17 cellular contexts compared by ENCODE assay signal in the genomic region with DNA sequence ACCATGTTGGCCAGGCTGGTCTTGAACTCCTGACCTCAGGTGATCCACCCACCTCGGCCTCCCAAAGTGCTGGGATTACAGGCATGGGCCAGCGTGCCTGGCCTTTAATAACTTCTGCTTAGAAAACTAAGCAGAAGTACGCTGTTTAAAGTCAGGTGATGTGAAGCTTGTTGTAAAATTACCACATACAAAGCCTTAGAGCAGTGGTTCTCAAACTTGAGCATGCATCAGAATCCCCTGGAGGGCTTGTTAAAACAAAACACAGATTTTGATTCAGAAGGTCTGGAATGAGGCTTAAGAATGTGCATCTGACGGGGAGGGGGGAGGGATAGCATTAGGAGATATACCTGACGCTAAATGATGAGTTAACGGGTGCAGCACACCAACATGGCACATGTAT. TPM values are rescaled to one million over a fixed set of nuclear protein-coding genes. Genes with fewer than 3 reads are reported as not detected.
DNase-seq lines count a peak whose midpoint lies in the region; ATAC-seq and TF ChIP-seq lines count a peak whose summit lies in the region.
"Had no signal": no experiment of that assay in that cellular context is flagged by ENCODE, and none has a peak within 500 bp of the region (broad histone marks: within the 10 kb centered on the region; RNA-seq: fewer than 3 reads in every experiment).

No MANE protein-coding gene starts in this region.

- H3K27ac ChIP-seq in IMR-90 (ENCODE audit: insufficient read depth, low read length): no peak overlapping the region
- H3K27ac ChIP-seq: BLaER1, PC-9 had no signal

- intact Hi-C loops in IMR-90 (cut with micrococcal nuclease): no loop called here

- no peak overlapping the region for H3K56ac ChIP-seq in IMR-90 (ENCODE audit: extremely low read depth, insufficient read depth, low read length)

- TF ChIP-seq CTCF in IMR-90 (conservative IDR thresholded peaks at IDR 0.05; ENCODE audit: low read depth, low read length) (no peak), cardiac fibroblast (IDR thresholded peaks at IDR 0.05; ENCODE audit: low read depth, low read length) (no peak), fibroblast of villous mesenchyme (IDR thresholded peaks at IDR 0.05; ENCODE audit: insufficient read depth, low read depth, low read length) (no peak)

- no peaks in the 10 kb centered on the region for H3K4me1 ChIP-seq in IMR-90 (ENCODE audit: control insufficient read depth, insufficient read depth, low read length)
- H3K4me1 ChIP-seq: BLaER1 had no signal

- no peak overlapping the region for H2AK5ac ChIP-seq in IMR-90 (ENCODE audit: low read depth, low read length)

- no peak overlapping the region for H2BK15ac ChIP-seq in IMR-90 (ENCODE audit: low read depth, low read length)

- TF ChIP-seq POLR2A in IMR-90 (IDR thresholded peaks at IDR 0.05; ENCODE audit: low read depth, low read length): no peak

- no peak overlapping the region for H2BK120ac ChIP-seq in IMR-90 (ENCODE audit: low read depth, low read length)

- no peaks in the 10 kb centered on the region for H3K9me3 ChIP-seq in IMR-90 (ENCODE audit: control insufficient read depth, insufficient read depth, low read length)
- H3K9me3 ChIP-seq: BLaER1 had no signal

- dilution Hi-C loops in IMR-90 (cut with HindIII; ENCODE audit: low sequenced_read_pairs, unreplicated experiment): no loop called here

- peaks cover 27% of the 10 kb centered on the region for H3K36me3 ChIP-seq in IMR-90 (ENCODE audit: control insufficient read depth, insufficient read depth, low read length)

- H4K20me1 ChIP-seq in IMR-90 (ENCODE audit: insufficient read depth, low read length): peaks cover 3% of the 10 kb centered on the region; the same call in 1 of the 2 replicates

- no peak overlapping the region for H2AFZ ChIP-seq in IMR-90 (replicated peaks; ENCODE audit: low read length, poor library complexity)
- H2AFZ ChIP-seq: PC-9 had no signal

- H3K23ac ChIP-seq in IMR-90 (ENCODE audit: low read depth, low read length): no peak overlapping the region

- BruUV-seq in IMR-90 (replicated peaks; lab: Mats Ljungman, UMichigan): no TSS peak

- no peak overlapping the region for H4K91ac ChIP-seq in IMR-90 (ENCODE audit: insufficient read depth, low read depth, low read length)

- in situ Hi-C loops in IMR-90 (cut with MboI; ENCODE audit: low sequenced_read_pairs): no loop called here

- H3K4me2 ChIP-seq in IMR-90 (ENCODE audit: low read depth, low read length): no peak overlapping the region
- H3K4me2 ChIP-seq: BLaER1, PC-9 had no signal

- no peak overlapping the region; the same call in 1 of the 2 replicates for H3K14ac ChIP-seq in IMR-90 (replicated peaks; ENCODE audit: low read depth, low read length)

- no peak overlapping the region for H4K8ac ChIP-seq in IMR-90 (ENCODE audit: low read depth in 2 of 2, low read length in 2 of 2)

- ATAC-seq in IMR-90 (ENCODE audit: low read depth): no peak
- ATAC-seq in HG03571 (IDR thresholded peaks at IDR 0.05; ENCODE audit: unreplicated experiment): no peak
- no peak for ATAC-seq in HG02973 (IDR thresholded peaks at IDR 0.05; ENCODE audit: unreplicated experiment)
- ATAC-seq: HepG2 had no signal

- peaks cover 34 to 55% of the 10 kb centered on the region in 2 experiments for H3K79me1 ChIP-seq in IMR-90 (ENCODE audit: low read depth in 1 of 2, low read length in 2 of 2)

- no CpG with 5 or more reads among the region's 6 CpGs for WGBS in IMR-90 (ENCODE audit: extremely low coverage in 2 of 2, insufficient read length in 1 of 2), 2 experiments

- POLR2A ChIA-PET in IMR-90 (lab: Charles Lee; ENCODE audit: unreplicated experiment): no interaction called here

- peaks cover 10% of the 10 kb centered on the region for H3K9me1 ChIP-seq in IMR-90 (ENCODE audit: insufficient read depth, low read length)

- CTCF ChIA-PET in IMR-90 (lab: Yijun Ruan, JAX): no interaction called here

- no peak overlapping the region for H3K4me3 ChIP-seq in IMR-90 (ENCODE audit: insufficient read depth, low read depth, low read length)
- no peak overlapping the region for H3K4me3 ChIP-seq in cardiac fibroblast (replicated peaks in 1 of 2; ENCODE audit: low read depth in 2 of 2, low read length in 2 of 2)
- no peak overlapping the region for H3K4me3 ChIP-seq in fibroblast of villous mesenchyme (ENCODE audit: low read depth, low read length)
- H3K4me3 ChIP-seq: BLaER1, PC-9 had no signal

- H2AK9ac ChIP-seq in IMR-90 (replicated peaks; ENCODE audit: low read depth, low read length, poor library complexity): no peak overlapping the region

- DNase-seq in IMR-90: peak; percentile 13
- DNase-seq in cardiac fibroblast (ENCODE audit: low read depth in 2 of 2): peak; percentile 41 to 94
- DNase-seq in fibroblast of villous mesenchyme (ENCODE audit: low read depth): peak; percentile 31
- peak; percentile 53 for DNase-seq in stromal cell of bone marrow (ENCODE audit: low read depth)
- no peak for DNase-seq in activated CD4-positive, CD25-positive, alpha-beta regulatory T cell treated with anti-CD3 and anti-CD28 coated beads, Interleukin-2, amount 50 U/mL, for 72 hours
- DNase-seq: CD8-positive, alpha-beta memory T cell; DND-41; Kasumi-1; NCI-H187 treated with DMSO at 0.1 percent for 48 hours; NCI-H2171; NCI-H446 treated with DMSO at 0.1 percent for 48 hours; NCI-H748 treated with DMSO at 0.1 percent for 48 hours; PC-9 had no signal

- no peaks in the 10 kb centered on the region for H3K27me3 ChIP-seq in IMR-90 (ENCODE audit: control insufficient read depth, insufficient read depth, low read length)
- H3K27me3 ChIP-seq: BLaER1 had no signal

- TF ChIP-seq RAD21 in IMR-90 (IDR thresholded peaks at IDR 0.05; ENCODE audit: low read length): no peak

- no peak overlapping the region for H4K5ac ChIP-seq in IMR-90 (ENCODE audit: low read depth, low read length)

- H2BK20ac ChIP-seq in IMR-90 (ENCODE audit: low read depth, low read length): no peak overlapping the region

- H3K9ac ChIP-seq in IMR-90 (ENCODE audit: low read depth, low read length): no peak overlapping the region
- H3K9ac ChIP-seq: BLaER1 had no signal

- no peak overlapping the region for H2BK5ac ChIP-seq in IMR-90 (ENCODE audit: low read depth, low read length, poor library complexity, severe bottlenecking)

- no peak overlapping the region for H3K4ac ChIP-seq in IMR-90 (ENCODE audit: low read depth, low read length)

- no peak overlapping the region for H3K18ac ChIP-seq in IMR-90 (ENCODE audit: low read depth, low read length)

TF ChIP-seq in IMR-90, 13 proteins besides CTCF, POLR2A, EP300 and RAD21:
- TF ChIP-seq CEBPB (IDR thresholded peaks at IDR 0.05; ENCODE audit: low read depth, low read length) (no peak), MAZ (IDR thresholded peaks at IDR 0.05; ENCODE audit: borderline replicate concordance, low read depth, low read length) (no peak), SMC3 (IDR thresholded peaks at IDR 0.05; ENCODE audit: low read depth, low read length) (no peak), CHD1 (IDR thresholded peaks at IDR 0.05; ENCODE audit: low read depth, low read length) (no peak), RFX5 (IDR thresholded peaks at IDR 0.05; ENCODE audit: low read depth, low read length) (no peak), NFE2L2 (IDR thresholded peaks at IDR 0.05; ENCODE audit: low read depth, low read length) (no peak), ELK1 (IDR thresholded peaks at IDR 0.05; ENCODE audit: borderline replicate concordance, low read depth, low read length) (no peak), MXI1 (IDR thresholded peaks at IDR 0.05; ENCODE audit: borderline replicate concordance, low read depth, low read length) (no peak), FOS (IDR thresholded peaks at IDR 0.05; ENCODE audit: low read depth, low read length) (no peak), RCOR1 (IDR thresholded peaks at IDR 0.05; ENCODE audit: insufficient replicate concordance, low read length) (no peak), MAFK (IDR thresholded peaks at IDR 0.05; ENCODE audit: low read depth, low read length) (no peak), BHLHE40 (IDR thresholded peaks at IDR 0.05; ENCODE audit: low read depth, low read length) (no peak)
- TF ChIP-seq, protein P1, sequence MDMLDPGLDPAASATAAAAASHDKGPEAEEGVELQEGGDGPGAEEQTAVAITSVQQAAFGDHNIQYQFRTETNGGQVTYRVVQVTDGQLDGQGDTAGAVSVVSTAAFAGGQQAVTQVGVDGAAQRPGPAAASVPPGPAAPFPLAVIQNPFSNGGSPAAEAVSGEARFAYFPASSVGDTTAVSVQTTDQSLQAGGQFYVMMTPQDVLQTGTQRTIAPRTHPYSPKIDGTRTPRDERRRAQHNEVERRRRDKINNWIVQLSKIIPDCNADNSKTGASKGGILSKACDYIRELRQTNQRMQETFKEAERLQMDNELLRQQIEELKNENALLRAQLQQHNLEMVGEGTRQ (IDR thresholded peaks at IDR 0.05; ENCODE audit: low read depth, low read length): no peak

RNA-seq across cellular contexts. Expression of gene SLTM, which starts 30.2 kb away (rescaled TPM):
- total RNA-seq in IMR-90 (2012; rRNA removed) (36.0 and 66.7 TPM in 2 replicates), fibroblast of villous mesenchyme (66.7 and 68.7 TPM in 2 replicates)
- 47.2 and 57.6 TPM in 2 replicates for polyA plus RNA-seq in IMR-90 (2012; rRNA removed)
- polyA plus RNA-seq in IMR-90 (2012; cell fraction: cytosol; rRNA removed): 8.8 and 10.4 TPM in 2 replicates
- polyA plus RNA-seq in IMR-90 (2012; cell fraction: nucleus; rRNA removed; ENCODE audit: low replicate concordance): 43.5 and 185 TPM in 2 replicates
